In the genomic region with DNA sequence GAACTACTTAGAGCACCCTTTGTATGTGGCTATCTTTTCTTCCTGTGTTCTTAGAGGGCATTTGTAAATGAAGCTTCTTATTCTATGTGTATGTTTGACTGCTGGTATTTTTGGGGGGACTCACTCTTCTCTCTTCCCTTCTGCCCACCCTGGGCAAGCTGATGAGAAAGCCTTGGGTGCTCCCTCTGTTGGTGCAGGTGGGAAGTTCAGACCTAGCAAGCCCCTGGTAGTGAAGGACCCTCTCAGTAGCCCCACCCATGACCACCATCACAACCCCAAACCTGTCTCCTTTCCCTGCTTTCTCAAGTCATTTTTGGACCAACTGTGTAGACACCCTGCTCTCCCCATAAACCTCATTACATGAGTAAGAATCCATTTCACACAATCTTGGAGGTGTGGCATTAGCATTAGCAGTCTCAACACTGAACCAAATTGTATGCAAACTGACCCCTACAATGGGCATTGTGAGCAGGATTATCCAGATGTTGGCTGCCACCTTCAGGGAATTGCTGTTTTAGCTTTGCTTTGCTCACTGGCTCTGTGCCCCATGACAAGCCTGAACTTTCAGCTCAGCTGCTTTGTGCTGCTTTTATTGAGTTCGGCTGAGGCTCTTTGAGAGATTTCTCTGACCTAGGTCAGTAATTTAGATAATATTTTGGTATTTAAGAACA, we compare ENCODE assay signal across 14 cellular contexts. TPM values are rescaled to one million over a fixed set of nuclear protein-coding genes. Genes with fewer than 3 reads are reported as not detected.
A peak's percentile ranks its signal among the peaks of the same experiment; 100 is the strongest.
DNase-seq lines count a peak whose midpoint lies in the region; ATAC-seq, FAIRE-seq and TF ChIP-seq lines count a peak whose summit lies in the region.
"Had no signal": no experiment of that assay in that cellular context is flagged by ENCODE, and none has a peak within 500 bp of the region (broad histone marks: within the 10 kb centered on the region; RNA-seq: fewer than 3 reads in every experiment).

No MANE protein-coding gene starts in this region.

- peak; percentile 78 for FAIRE-seq in GM12891 (lab: Jason Lieb, UNC)

- no peak for TF ChIP-seq POLR2A in GM12891 (IDR thresholded peaks at IDR 0.05; ENCODE audit: low read depth, low read length)

- intact Hi-C loops in aorta (cut with DNase I): no loop called here

- DNase-seq in GM12891 (ENCODE audit: insufficient read length, low spot score): no peak
- DNase-seq in HFF-Myc (ENCODE audit: extremely low read depth, low read depth): no peak
- DNase-seq in WTC11 (ENCODE audit: low spot score): peak; percentile 65
- DNase-seq in nephron progenitor cell: peak; percentile 18
- DNase-seq in activated T-cell treated with anti-CD3 and anti-CD28 coated beads, Interleukin-2, amount 50 U/mL, for 72 hours: no peak
- no peak for DNase-seq in activated T-cell treated with anti-CD3 and anti-CD28 coated beads, Interleukin-2, amount 50 U/mL, for 48 hours
- DNase-seq in aorta: no peak
- DNase-seq: activated CD4-positive, alpha-beta T cell treated with anti-CD3 and anti-CD28 coated beads, Interleukin-2, amount 50 U/mL, for 48 hours; amygdala; left lung; NCI-H1694; SJCRH30 had no signal

- CTCF ChIA-PET in WTC11 (lab: Charles Lee): interaction anchor here (0.5 to 2.9 kb wide), 16 partner anchors 10 to 219 kb away, joined by 3 to 38 read pairs (median 4); a partner anchor contains a TSS

- H3K27ac ChIP-seq in aorta (ENCODE audit: low read depth in 1 of 2, low read length in 2 of 2): no peak overlapping the region
- H3K27ac ChIP-seq: left lung, right atrium auricular region, SJCRH30 had no signal

- H3K27ac Mint-ChIP-seq in WTC11 (no peak overlapping the region), nephron progenitor cell (no peak overlapping the region)
- no peak overlapping the region for H3K27ac Mint-ChIP-seq in activated T-cell treated with anti-CD3 and anti-CD28 coated beads, Interleukin-2, amount 50 U/mL, for 72 hours

- H3K36me3 Mint-ChIP-seq in WTC11 (no peaks in the 10 kb centered on the region), nephron progenitor cell (ENCODE audit: low read depth) (no peaks in the 10 kb centered on the region)
- H3K36me3 Mint-ChIP-seq in activated T-cell treated with anti-CD3 and anti-CD28 coated beads, Interleukin-2, amount 50 U/mL, for 72 hours (ENCODE audit: insufficient read depth in 2 of 2): no peaks in the 10 kb centered on the region

- H3K4me3 ChIP-seq in HFF-Myc (replicated peaks; ENCODE audit: low read depth, low read length): no peak overlapping the region
- H3K4me3 ChIP-seq in aorta (ENCODE audit: low read length in 2 of 2): no peak overlapping the region
- H3K4me3 ChIP-seq: left lung, right atrium auricular region, SJCRH30 had no signal

- no peaks in the 10 kb centered on the region for H3K9me3 ChIP-seq in aorta (ENCODE audit: control insufficient read depth, low read length)
- H3K9me3 ChIP-seq: left lung, right atrium auricular region, SJCRH30 had no signal

- H3K4me1 Mint-ChIP-seq in WTC11: peaks cover 9% of the 10 kb centered on the region
- H3K4me1 Mint-ChIP-seq in nephron progenitor cell: peaks cover 6% of the 10 kb centered on the region
- H3K4me1 Mint-ChIP-seq in activated T-cell treated with anti-CD3 and anti-CD28 coated beads, Interleukin-2, amount 50 U/mL, for 72 hours (ENCODE audit: low read depth): no peaks in the 10 kb centered on the region

- H3K27me3 Mint-ChIP-seq in WTC11 (ENCODE audit: low read depth) (no peaks in the 10 kb centered on the region; the same call in 1 of the 2 replicates), nephron progenitor cell (ENCODE audit: low read depth, poor library complexity) (peaks cover 38% of the 10 kb centered on the region)
- peaks cover 45% of the 10 kb centered on the region for H3K27me3 Mint-ChIP-seq in activated T-cell treated with anti-CD3 and anti-CD28 coated beads, Interleukin-2, amount 50 U/mL, for 72 hours (ENCODE audit: low read depth)

- POLR2A ChIA-PET in WTC11 (lab: Charles Lee): no interaction called here

- 3 to 15% methylated on average over 1 of the region's 1 CpG for WGBS in aorta, 2 donors

- no peaks in the 10 kb centered on the region for H3K9me3 Mint-ChIP-seq in WTC11
- H3K9me3 Mint-ChIP-seq in nephron progenitor cell: no peaks in the 10 kb centered on the region
- H3K9me3 Mint-ChIP-seq in activated T-cell treated with anti-CD3 and anti-CD28 coated beads, Interleukin-2, amount 50 U/mL, for 72 hours: peaks cover 0 to 2% of the 10 kb centered on the region in 2 donors

- ATAC-seq in WTC11 (peak; percentile 93), aorta (ENCODE audit: low FRiP score) (no peak)
- ATAC-seq in activated T-cell treated with anti-CD3 and anti-CD28 coated beads, Interleukin-2, amount 50 U/mL, for 72 hours (replicated peaks in 1 of 2): no peak
- ATAC-seq: left lung had no signal

- H3K36me3 ChIP-seq in aorta (ENCODE audit: control insufficient read depth in 1 of 2, insufficient read depth in 2 of 2, low read length in 1 of 2): no peaks in the 10 kb centered on the region
- H3K36me3 ChIP-seq: left lung, right atrium auricular region, SJCRH30 had no signal

- H3K4me3 Mint-ChIP-seq in WTC11: no peak overlapping the region
- no peak overlapping the region for H3K4me3 Mint-ChIP-seq in nephron progenitor cell
- H3K4me3 Mint-ChIP-seq in activated T-cell treated with anti-CD3 and anti-CD28 coated beads, Interleukin-2, amount 50 U/mL, for 72 hours: no peak overlapping the region

- H3K27me3 ChIP-seq in aorta (ENCODE audit: control insufficient read depth in 1 of 2, insufficient read depth in 2 of 2, low read length in 1 of 2): no peaks in the 10 kb centered on the region
- H3K27me3 ChIP-seq: right atrium auricular region, SJCRH30 had no signal

- no peaks in the 10 kb centered on the region for H3K4me1 ChIP-seq in aorta (ENCODE audit: control insufficient read depth in 1 of 2, insufficient read depth in 2 of 2, low read length in 2 of 2)
- H3K4me1 ChIP-seq: left lung, right atrium auricular region, SJCRH30 had no signal

- TF ChIP-seq CTCF in HFF-Myc (IDR thresholded peaks at IDR 0.05; ENCODE audit: low read depth, low read length, missing control alignments) (peak; percentile 25), WTC11 (IDR thresholded peaks at IDR 0.05) (peak; percentile 47; the same call in 1 of the 2 replicates), nephron progenitor cell (IDR thresholded peaks at IDR 0.05) (no peak)

TF ChIP-seq in GM12891, 5 proteins besides CTCF, POLR2A, EP300 and RAD21:
- TF ChIP-seq TAF1 (IDR thresholded peaks at IDR 0.05; ENCODE audit: low read depth, low read length): no peak
- no peak for TF ChIP-seq SPI1 (IDR thresholded peaks at IDR 0.05; ENCODE audit: low read depth, low read length)
- no peak for TF ChIP-seq POLR2AphosphoS5 (IDR thresholded peaks at IDR 0.05; ENCODE audit: low read depth, low read length)
- no peak for TF ChIP-seq POU2F2 (IDR thresholded peaks at IDR 0.05; ENCODE audit: low read depth, low read length)
- no peak for TF ChIP-seq PAX5 (IDR thresholded peaks at IDR 0.05; ENCODE audit: insufficient read depth, low read length, severe bottlenecking)

TF ChIP-seq in WTC11, 78 proteins besides CTCF, POLR2A, EP300 and RAD21:
- TF ChIP-seq, protein P1, sequence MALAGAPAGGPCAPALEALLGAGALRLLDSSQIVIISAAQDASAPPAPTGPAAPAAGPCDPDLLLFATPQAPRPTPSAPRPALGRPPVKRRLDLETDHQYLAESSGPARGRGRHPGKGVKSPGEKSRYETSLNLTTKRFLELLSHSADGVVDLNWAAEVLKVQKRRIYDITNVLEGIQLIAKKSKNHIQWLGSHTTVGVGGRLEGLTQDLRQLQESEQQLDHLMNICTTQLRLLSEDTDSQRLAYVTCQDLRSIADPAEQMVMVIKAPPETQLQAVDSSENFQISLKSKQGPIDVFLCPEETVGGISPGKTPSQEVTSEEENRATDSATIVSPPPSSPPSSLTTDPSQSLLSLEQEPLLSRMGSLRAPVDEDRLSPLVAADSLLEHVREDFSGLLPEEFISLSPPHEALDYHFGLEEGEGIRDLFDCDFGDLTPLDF (CRISPR knock-in tag; IDR thresholded peaks at IDR 0.05): no peak
- TF ChIP-seq NFE2L1 (CRISPR knock-in tag; IDR thresholded peaks at IDR 0.05): no peak
- TF ChIP-seq CREM (CRISPR knock-in tag; IDR thresholded peaks at IDR 0.05): no peak
- TF ChIP-seq TCF7 (CRISPR knock-in tag; IDR thresholded peaks at IDR 0.05; ENCODE audit: low read depth): no peak
- no peak for TF ChIP-seq GABPB1 (CRISPR knock-in tag; IDR thresholded peaks at IDR 0.05)
- TF ChIP-seq, protein P2, sequence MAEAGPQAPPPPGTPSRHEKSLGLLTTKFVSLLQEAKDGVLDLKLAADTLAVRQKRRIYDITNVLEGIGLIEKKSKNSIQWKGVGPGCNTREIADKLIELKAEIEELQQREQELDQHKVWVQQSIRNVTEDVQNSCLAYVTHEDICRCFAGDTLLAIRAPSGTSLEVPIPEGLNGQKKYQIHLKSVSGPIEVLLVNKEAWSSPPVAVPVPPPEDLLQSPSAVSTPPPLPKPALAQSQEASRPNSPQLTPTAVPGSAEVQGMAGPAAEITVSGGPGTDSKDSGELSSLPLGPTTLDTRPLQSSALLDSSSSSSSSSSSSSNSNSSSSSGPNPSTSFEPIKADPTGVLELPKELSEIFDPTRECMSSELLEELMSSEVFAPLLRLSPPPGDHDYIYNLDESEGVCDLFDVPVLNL (CRISPR knock-in tag; IDR thresholded peaks at IDR 0.05; ENCODE audit: borderline replicate concordance, low read depth): no peak
- no peak for TF ChIP-seq ZNF263 (CRISPR knock-in tag; IDR thresholded peaks at IDR 0.05; ENCODE audit: low read depth)
- TF ChIP-seq, protein P3, sequence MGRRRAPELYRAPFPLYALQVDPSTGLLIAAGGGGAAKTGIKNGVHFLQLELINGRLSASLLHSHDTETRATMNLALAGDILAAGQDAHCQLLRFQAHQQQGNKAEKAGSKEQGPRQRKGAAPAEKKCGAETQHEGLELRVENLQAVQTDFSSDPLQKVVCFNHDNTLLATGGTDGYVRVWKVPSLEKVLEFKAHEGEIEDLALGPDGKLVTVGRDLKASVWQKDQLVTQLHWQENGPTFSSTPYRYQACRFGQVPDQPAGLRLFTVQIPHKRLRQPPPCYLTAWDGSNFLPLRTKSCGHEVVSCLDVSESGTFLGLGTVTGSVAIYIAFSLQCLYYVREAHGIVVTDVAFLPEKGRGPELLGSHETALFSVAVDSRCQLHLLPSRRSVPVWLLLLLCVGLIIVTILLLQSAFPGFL (CRISPR knock-in tag; IDR thresholded peaks at IDR 0.05; ENCODE audit: borderline replicate concordance): no peak
- TF ChIP-seq, protein P4, sequence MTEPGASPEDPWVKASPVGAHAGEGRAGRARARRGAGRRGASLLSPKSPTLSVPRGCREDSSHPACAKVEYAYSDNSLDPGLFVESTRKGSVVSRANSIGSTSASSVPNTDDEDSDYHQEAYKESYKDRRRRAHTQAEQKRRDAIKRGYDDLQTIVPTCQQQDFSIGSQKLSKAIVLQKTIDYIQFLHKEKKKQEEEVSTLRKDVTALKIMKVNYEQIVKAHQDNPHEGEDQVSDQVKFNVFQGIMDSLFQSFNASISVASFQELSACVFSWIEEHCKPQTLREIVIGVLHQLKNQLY (CRISPR knock-in tag; IDR thresholded peaks at IDR 0.05): no peak
- TF ChIP-seq GTF2I (CRISPR knock-in tag; conservative IDR thresholded peaks at IDR 0.05): no peak

RNA-seq across cellular contexts. Expression of a gene that starts 27.9 kb away (rescaled TPM):
- polyA plus RNA-seq in GM12891 (2012; ENCODE audit: low read depth, missing spikeins): 0.05 TPM
- total RNA-seq in WTC11 (2021) (2.8 to 3.0 TPM (median 2.8 TPM) in 3 replicates), aorta (under 1 TPM; 0.81 to 0.94 TPM)
- 1 to 10 TPM; 1.2 to 1.8 TPM for total RNA-seq in activated T-cell treated with anti-CD3 and anti-CD28 coated beads, Interleukin-2, amount 50 U/mL, for 72 hours
- under 1 TPM; 0.50 to 0.56 TPM for polyA plus RNA-seq in aorta
- total RNA-seq: Daoy, SJCRH30 had no signal

Comparison
In these comparisons a context has a peak if more than half of its experiments do, and no peak if none do; other contexts are left out.
1. DNase-seq: peak in WTC11 (single experiment) and nephron progenitor cell (single experiment); none in GM12891 (single experiment), HFF-Myc (single experiment), activated T-cell treated with anti-CD3 and anti-CD28 coated beads, Interleukin-2, amount 50 U/mL, for 72 hours (0 of 2), activated T-cell treated with anti-CD3 and anti-CD28 coated beads, Interleukin-2, amount 50 U/mL, for 48 hours (0 of 2) and aorta (0 of 2).